ENCODE assay signal across 28 cellular contexts in genomic region chr9:80867731-80868130, GRCh38.
DNase-seq lines count a peak whose midpoint lies in the region; ATAC-seq and TF ChIP-seq lines count a peak whose summit lies in the region.
"Had no signal": no experiment of that assay in that cellular context is flagged by ENCODE, and none has a peak within 500 bp of the region (broad histone marks: within the 10 kb centered on the region; RNA-seq: fewer than 3 reads in every experiment).

No MANE protein-coding gene starts in this region.

- no peaks in the 10 kb centered on the region for H3K27me3 Mint-ChIP-seq in MCF 10A (ENCODE audit: insufficient read depth, unreplicated experiment)
- H3K27me3 Mint-ChIP-seq: B cell; natural killer cell treated with Interleukin-12 subunit alpha and Interleukin-12 subunit beta and Interleukin-15 and Interleukin-18, amount 100 ng/mL, for 72 hours had no signal

- H2AFZ ChIP-seq in OCI-LY7 (ENCODE audit: low read length), result no peak overlapping the region

- intact Hi-C loops in MCF 10A (cut with micrococcal nuclease), result no loop called here
- intact Hi-C loops in breast epithelium (cut with DNase I; ENCODE audit: low total_unique reads), result no loop called here
- intact Hi-C loops in OCI-LY7 (cut with micrococcal nuclease; ENCODE audit: unreplicated experiment), result no loop called here

- H3K27ac Mint-ChIP-seq in MCF 10A (ENCODE audit: low read depth, unreplicated experiment), result peak overlapping the region; percentile 2
- H3K27ac Mint-ChIP-seq: B cell; CD8-positive, alpha-beta T cell; H9; natural killer cell treated with Interleukin-12 subunit alpha and Interleukin-12 subunit beta and Interleukin-15 and Interleukin-18, amount 100 ng/mL, for 72 hours had no signal

- H3K27me3 ChIP-seq in breast epithelium, result no peaks in the 10 kb centered on the region
- H3K27me3 ChIP-seq: adrenal gland, ovary, tibial nerve had no signal

- TF ChIP-seq CTCF in MCF 10A (IDR thresholded peaks at IDR 0.05; ENCODE audit: unreplicated experiment), result no peak
- no peak for TF ChIP-seq CTCF in breast epithelium (IDR thresholded peaks at IDR 0.05)
- TF ChIP-seq CTCF in OCI-LY7 (conservative IDR thresholded peaks at IDR 0.05; ENCODE audit: low read length), result no peak

- H3K36me3 ChIP-seq in breast epithelium (no peaks in the 10 kb centered on the region), OCI-LY7 (ENCODE audit: insufficient read depth, low read length) (no peaks in the 10 kb centered on the region)
- H3K36me3 ChIP-seq: adrenal gland, ovary, tibial nerve had no signal

- H3K4me1 ChIP-seq in breast epithelium (no peaks in the 10 kb centered on the region), OCI-LY7 (ENCODE audit: insufficient read depth, low read length, poor library complexity, severe bottlenecking) (no peaks in the 10 kb centered on the region)
- H3K4me1 ChIP-seq: adrenal gland, tibial nerve had no signal

- ATAC-seq in GM21367 (IDR thresholded peaks at IDR 0.05; ENCODE audit: unreplicated experiment), result no peak
- ATAC-seq: CD8-positive, alpha-beta T cell; natural killer cell treated with Interleukin-12 subunit alpha and Interleukin-12 subunit beta and Interleukin-15 and Interleukin-18, amount 100 ng/mL, for 72 hours; Right ventricle myocardium inferior had no signal

- H3K4me1 Mint-ChIP-seq in MCF 10A (ENCODE audit: insufficient read depth, unreplicated experiment), result peaks cover 6% of the 10 kb centered on the region
- H3K4me1 Mint-ChIP-seq: B cell, H9 had no signal

- H3K9me3 ChIP-seq in breast epithelium (peaks cover 0 to 24% of the 10 kb centered on the region in 2 donors), OCI-LY7 (ENCODE audit: low read length) (no peaks in the 10 kb centered on the region)
- H3K9me3 ChIP-seq: adrenal gland, ovary had no signal

- no peaks in the 10 kb centered on the region for H3K79me2 ChIP-seq in OCI-LY7 (ENCODE audit: insufficient read depth, low read depth, low read length)

- H3K36me3 Mint-ChIP-seq in MCF 10A (ENCODE audit: insufficient read depth, unreplicated experiment), result no peaks in the 10 kb centered on the region
- H3K36me3 Mint-ChIP-seq: CD8-positive, alpha-beta T cell had no signal

- H3K4me2 ChIP-seq in OCI-LY7 (ENCODE audit: low read length), result no peak overlapping the region

- no peak overlapping the region for H3K4me3 Mint-ChIP-seq in MCF 10A (ENCODE audit: unreplicated experiment)
- H3K4me3 Mint-ChIP-seq: B cell; CD8-positive, alpha-beta T cell; H9; natural killer cell treated with Interleukin-12 subunit alpha and Interleukin-12 subunit beta and Interleukin-15 and Interleukin-18, amount 100 ng/mL, for 72 hours had no signal

- peaks cover 15% of the 10 kb centered on the region for H3K9me3 Mint-ChIP-seq in MCF 10A (ENCODE audit: unreplicated experiment)

- CTCF ChIA-PET in MCF 10A (lab: Yijun Ruan, JAX) (interaction anchor here (0.7 kb wide), 1 partner anchor 1929 kb away, joined by 3 read pairs; no protein-coding TSS in a partner anchor), OCI-LY7 (lab: Charles Lee; ENCODE audit: unreplicated experiment) (no interaction called here)

- TF ChIP-seq POLR2A in breast epithelium (IDR thresholded peaks at IDR 0.05), result no peak

- no peaks in the 10 kb centered on the region for H4K20me1 ChIP-seq in OCI-LY7 (ENCODE audit: insufficient read depth, low read length)

- BruUV-seq in MCF 10A (replicated peaks; lab: Mats Ljungman, UMichigan) (no TSS peak), OCI-LY7 (replicated peaks; lab: Mats Ljungman, UMichigan) (no TSS peak)

- peak; percentile 31 for DNase-seq in MCF 10A (ENCODE audit: unreplicated experiment)
- no peak for DNase-seq in breast epithelium (ENCODE audit: low spot score in 2 of 2)
- DNase-seq in amniotic epithelial cell (ENCODE audit: low read depth), result peak; percentile 63
- peak; percentile 41 for DNase-seq in fibroblast of peridontal ligament (ENCODE audit: extremely low read depth)
- peak; percentile 41 for DNase-seq in stromal cell of bone marrow (ENCODE audit: low read depth)
- no peak for DNase-seq in OCI-LY7 (ENCODE audit: low spot score)
- DNase-seq in NCI-H2196 (lab: John Stamatoyannopoulos, UW; ENCODE audit: unreplicated experiment), result no peak
- DNase-seq: activated CD4-positive, alpha-beta T cell treated with anti-CD3 and anti-CD28 coated beads for 4 hours; activated gamma-delta T cell treated with Interleukin-2 at 50 U/mL for 16 hours; adrenal gland; CD8-positive, alpha-beta T cell; DMS 273 treated with DMSO at 0.1 percent for 48 hours; effector memory CD4-positive, alpha-beta T cell; H9; islet precursor cell; KG1; midbrain; NCI-H1417 treated with DMSO at 0.1 percent for 48 hours; NCI-H2081; NCI-H748 treated with DMSO at 0.1 percent for 48 hours; ovary; retina had no signal

- no peaks in the 10 kb centered on the region for H3K9me2 ChIP-seq in OCI-LY7 (ENCODE audit: insufficient read depth, low read length)

- no peak overlapping the region for H3K27ac ChIP-seq in breast epithelium
- no peak overlapping the region for H3K27ac ChIP-seq in OCI-LY7 (ENCODE audit: low read depth, low read length, poor library complexity, severe bottlenecking)
- H3K27ac ChIP-seq: 22Rv1, adrenal gland, ovary, tibial nerve had no signal

- POLR2A ChIA-PET in MCF 10A (lab: Yijun Ruan, JAX) (no interaction called here), OCI-LY7 (lab: Charles Lee) (no interaction called here)

- no peak overlapping the region for H3K4me3 ChIP-seq in breast epithelium
- no peak overlapping the region for H3K4me3 ChIP-seq in OCI-LY7 (ENCODE audit: low read depth, low read length, poor library complexity, severe bottlenecking)
- H3K4me3 ChIP-seq: adrenal gland, ovary, tibial nerve had no signal

Comparison
In these comparisons a context has a peak if more than half of its experiments do, and no peak if none do; other contexts are left out.
1. DNase-seq: peak in MCF 10A (single experiment), amniotic epithelial cell (single experiment), fibroblast of peridontal ligament (single experiment) and stromal cell of bone marrow (single experiment); none in breast epithelium (0 of 2), OCI-LY7 (single experiment) and NCI-H2196 (single experiment).